In the genomic region with DNA sequence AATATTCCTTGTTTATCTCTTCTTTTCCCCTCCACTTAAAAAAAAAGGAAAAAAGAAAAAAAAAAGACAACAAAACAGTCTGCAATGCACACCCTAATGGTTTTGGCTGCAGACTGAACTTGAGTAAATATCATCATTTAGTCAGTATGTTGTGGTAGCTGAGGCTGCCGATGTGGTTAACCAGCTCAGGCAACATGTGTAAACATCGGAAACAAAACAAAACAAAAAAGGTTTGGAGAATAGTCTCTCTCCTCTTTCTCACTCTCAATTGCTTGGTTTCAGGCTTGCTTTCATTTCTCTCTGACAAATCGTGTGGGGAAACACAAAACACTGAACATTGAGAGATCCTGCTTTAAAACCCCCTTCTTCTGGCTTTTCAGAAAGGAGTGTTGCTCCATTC, we compare ENCODE assay signal across 8 cellular contexts.
DNase-seq lines count a peak whose midpoint lies in the region; TF ChIP-seq lines count a peak whose summit lies in the region.

No MANE protein-coding gene starts in this region.

- peak overlapping the region; percentile 68 for H3K27ac Mint-ChIP-seq in chondrocyte (ENCODE audit: unreplicated experiment)
- no peak overlapping the region for H3K27ac Mint-ChIP-seq in activated T-helper 1 cell treated with anti-CD3 and anti-CD28 coated beads, Interleukin-12 subunit alpha, Interleukin-12 subunit beta, Interleukin-2, Interleukin-4 antibody, amounts not matched to agents 30 ng/mL and 10 ng/mL and 1 ng/mL, durations not matched to agents 14 hours and 24 hours and 36 hours

- no peaks in the 10 kb centered on the region for H3K27me3 Mint-ChIP-seq in chondrocyte (ENCODE audit: low read depth)
- H3K27me3 Mint-ChIP-seq in activated T-helper 1 cell treated with anti-CD3 and anti-CD28 coated beads, Interleukin-12 subunit alpha, Interleukin-12 subunit beta, Interleukin-2, Interleukin-4 antibody, amounts not matched to agents 30 ng/mL and 10 ng/mL and 1 ng/mL, durations not matched to agents 14 hours and 24 hours and 36 hours (ENCODE audit: insufficient read depth), result peaks cover 4% of the 10 kb centered on the region

- H3K27ac ChIP-seq in MM.1S (ENCODE audit: low read length) (no peak overlapping the region), osteoblast (ENCODE audit: low read depth, low read length) (peak overlapping the region; percentile 91)

- H3K4me1 ChIP-seq in MM.1S (ENCODE audit: low read length), result 0 out of 2 replicates have a peak, but pooled peaks cover 5% of the 10 kb centered on the region
- peaks cover 45% of the 10 kb centered on the region for H3K4me1 ChIP-seq in osteoblast (ENCODE audit: insufficient read depth, low read length)

- H3F3A ChIP-seq in MM.1S (ENCODE audit: insufficient read depth, low read length), result peaks cover 4% of the 10 kb centered on the region; the same call in 1 of the 2 replicates

- peaks cover 10% of the 10 kb centered on the region for H3K27me3 ChIP-seq in MM.1S (replicated peaks; ENCODE audit: insufficient read depth, low read length)
- no peaks in the 10 kb centered on the region for H3K27me3 ChIP-seq in osteoblast (ENCODE audit: insufficient read depth, low read length)

- H3K9me2 ChIP-seq in MM.1S (replicated peaks; ENCODE audit: insufficient read depth, low read length), result no peaks in the 10 kb centered on the region

- TF ChIP-seq CTCF in MM.1S (IDR thresholded peaks at IDR 0.05; ENCODE audit: low read length), result no peak
- no peak for TF ChIP-seq CTCF in chondrocyte (IDR thresholded peaks at IDR 0.05)
- no peak for TF ChIP-seq CTCF in osteoblast (IDR thresholded peaks at IDR 0.05; ENCODE audit: extremely low read depth, low read depth, low read length)

- peak overlapping the region; percentile 18 for H3K4me3 Mint-ChIP-seq in chondrocyte (ENCODE audit: unreplicated experiment)
- H3K4me3 Mint-ChIP-seq in activated T-helper 1 cell treated with anti-CD3 and anti-CD28 coated beads, Interleukin-12 subunit alpha, Interleukin-12 subunit beta, Interleukin-2, Interleukin-4 antibody, amounts not matched to agents 30 ng/mL and 10 ng/mL and 1 ng/mL, durations not matched to agents 14 hours and 24 hours and 36 hours, result no peak overlapping the region

- H3K4me1 Mint-ChIP-seq in chondrocyte (ENCODE audit: low read depth), result peaks cover 46% of the 10 kb centered on the region
- no peaks in the 10 kb centered on the region for H3K4me1 Mint-ChIP-seq in activated T-helper 1 cell treated with anti-CD3 and anti-CD28 coated beads, Interleukin-12 subunit alpha, Interleukin-12 subunit beta, Interleukin-2, Interleukin-4 antibody, amounts not matched to agents 30 ng/mL and 10 ng/mL and 1 ng/mL, durations not matched to agents 14 hours and 24 hours and 36 hours (ENCODE audit: low read depth)

- H3K9ac ChIP-seq in MM.1S (ENCODE audit: low read length), result no peak overlapping the region

- peak; percentile 72 for DNase-seq in GM03348 (ENCODE audit: low spot score)
- DNase-seq in MM.1S, result peak; percentile 83
- no peak for DNase-seq in chondrocyte (ENCODE audit: low spot score)
- no peak for DNase-seq in osteoblast (ENCODE audit: insufficient read length, low spot score, missing footprints)
- no peak for DNase-seq in activated T-helper 1 cell treated with anti-CD3 and anti-CD28 coated beads, Interleukin-12 subunit alpha, Interleukin-12 subunit beta, Interleukin-2, Interleukin-4 antibody, amounts not matched to agents 30 ng/mL and 10 ng/mL and 1 ng/mL, durations not matched to agents 14 hours and 24 hours and 36 hours (ENCODE audit: low spot score)
- no peak for DNase-seq in SHP77 (lab: John Stamatoyannopoulos, UW)
- no peak for DNase-seq in SIG-M5 treated with dmso at 0.1 percent for 504 hours (lab: John Stamatoyannopoulos, UW; ENCODE audit: unreplicated experiment)
- DNase-seq in COR-L47 (lab: John Stamatoyannopoulos, UW), result no peak

- intact Hi-C loops in activated T-helper 1 cell treated with anti-CD3 and anti-CD28 coated beads, Interleukin-12 subunit alpha, Interleukin-12 subunit beta, Interleukin-2, Interleukin-4 antibody, amounts not matched to agents 30 ng/mL and 10 ng/mL and 1 ng/mL, durations not matched to agents 14 hours and 24 hours and 36 hours (cut with micrococcal nuclease), result no loop called here

- H3K79me2 ChIP-seq in MM.1S (ENCODE audit: low read length) (no peaks in the 10 kb centered on the region), osteoblast (ENCODE audit: insufficient read depth, low read length) (peaks cover 2% of the 10 kb centered on the region)

- no peak overlapping the region for H3K4me3 ChIP-seq in MM.1S (ENCODE audit: low read length)
- peak overlapping the region; percentile 60 for H3K4me3 ChIP-seq in osteoblast (ENCODE audit: insufficient read depth, low read length)

- H3K4me2 ChIP-seq in MM.1S (ENCODE audit: low read depth, low read length) (peak overlapping the region; percentile 24; the same call in 1 of the 2 replicates), osteoblast (ENCODE audit: insufficient read depth, low read length) (peak overlapping the region; percentile 87)

- H3K36me3 ChIP-seq in MM.1S (replicated peaks; ENCODE audit: insufficient read depth, low read length), result no peaks in the 10 kb centered on the region
- H3K36me3 ChIP-seq in osteoblast (ENCODE audit: insufficient read depth, low read length), result peaks cover 11% of the 10 kb centered on the region

- no peaks in the 10 kb centered on the region for H3K36me3 Mint-ChIP-seq in chondrocyte (ENCODE audit: low read depth)
- no peaks in the 10 kb centered on the region for H3K36me3 Mint-ChIP-seq in activated T-helper 1 cell treated with anti-CD3 and anti-CD28 coated beads, Interleukin-12 subunit alpha, Interleukin-12 subunit beta, Interleukin-2, Interleukin-4 antibody, amounts not matched to agents 30 ng/mL and 10 ng/mL and 1 ng/mL, durations not matched to agents 14 hours and 24 hours and 36 hours (ENCODE audit: low read depth)

- no peaks in the 10 kb centered on the region for H3K9me3 Mint-ChIP-seq in chondrocyte (ENCODE audit: low read depth)
- no peaks in the 10 kb centered on the region for H3K9me3 Mint-ChIP-seq in activated T-helper 1 cell treated with anti-CD3 and anti-CD28 coated beads, Interleukin-12 subunit alpha, Interleukin-12 subunit beta, Interleukin-2, Interleukin-4 antibody, amounts not matched to agents 30 ng/mL and 10 ng/mL and 1 ng/mL, durations not matched to agents 14 hours and 24 hours and 36 hours

- H4K20me1 ChIP-seq in MM.1S (ENCODE audit: insufficient read depth, low read length) (no peaks in the 10 kb centered on the region), osteoblast (ENCODE audit: insufficient read depth, low read length) (no peaks in the 10 kb centered on the region)

- H2AFZ ChIP-seq in MM.1S (ENCODE audit: low read length) (no peak overlapping the region), osteoblast (ENCODE audit: low read length) (no peak overlapping the region)

- H3K9me3 ChIP-seq in MM.1S (replicated peaks; ENCODE audit: insufficient read depth, low read length), result no peaks in the 10 kb centered on the region
- no peaks in the 10 kb centered on the region for H3K9me3 ChIP-seq in osteoblast (ENCODE audit: low read depth, low read length)

Comparison
In these comparisons a context has a peak if more than half of its experiments do, and no peak if none do; other contexts are left out.
1. DNase-seq: peak in GM03348 (single experiment) and MM.1S (single experiment); none in chondrocyte (single experiment), osteoblast (single experiment), activated T-helper 1 cell treated with anti-CD3 and anti-CD28 coated beads, Interleukin-12 subunit alpha, Interleukin-12 subunit beta, Interleukin-2, Interleukin-4 antibody, amounts not matched to agents 30 ng/mL and 10 ng/mL and 1 ng/mL, durations not matched to agents 14 hours and 24 hours and 36 hours (single experiment), SHP77 (0 of 2), SIG-M5 treated with dmso at 0.1 percent for 504 hours (single experiment) and COR-L47 (single experiment).